In genomic region chr4:184250795-184251679, GRCh38 we compare ENCODE assay signal across 8 cellular contexts. TPM values are rescaled to one million over a fixed set of nuclear protein-coding genes. Genes with fewer than 3 reads are reported as not detected.
A peak's percentile ranks its signal among the peaks of the same experiment; 100 is the strongest.
DNase-seq lines count a peak whose midpoint lies in the region; ATAC-seq and TF ChIP-seq lines count a peak whose summit lies in the region.

No MANE protein-coding gene starts in this region.

- peaks cover 13% of the 10 kb centered on the region for H3K4me1 ChIP-seq in testis

- ATAC-seq in HG03442 (IDR thresholded peaks at IDR 0.05; ENCODE audit: unreplicated experiment) = peak; percentile 59

- H3K27ac ChIP-seq in AG04450 (ENCODE audit: low read depth, low read length) = no peak overlapping the region
- no peak overlapping the region for H3K27ac ChIP-seq in testis

- CTCF ChIA-PET in AG04450 (lab: Charles Lee) = interaction anchor here (0.6 to 3.9 kb wide), 14 partner anchors 8 to 305 kb away, joined by 3 to 55 read pairs (median 3); no protein-coding TSS in a partner anchor

- no peaks in the 10 kb centered on the region for H3K27me3 ChIP-seq in AG04450 (ENCODE audit: control insufficient read depth, insufficient read depth, low read length)
- H3K27me3 ChIP-seq in testis = no peaks in the 10 kb centered on the region

- H3K4me3 ChIP-seq in AG04450 (ENCODE audit: low read depth, low read length) (no peak overlapping the region), testis (no peak overlapping the region)

- POLR2A ChIA-PET in AG04450 (lab: Yijun Ruan, JAX) = no interaction called here

- intact Hi-C loops in testis (cut with DNase I; ENCODE audit: low total_unique reads) = no loop called here

- no peaks in the 10 kb centered on the region for H3K36me3 ChIP-seq in testis (ENCODE audit: low read depth, missing control alignments)

- H3K9me3 ChIP-seq in AG04450 (ENCODE audit: control insufficient read depth, insufficient read depth, low read length) (peaks cover 7% of the 10 kb centered on the region), testis (no peaks in the 10 kb centered on the region)

- no peak for TF ChIP-seq POLR2A in testis (IDR thresholded peaks at IDR 0.05)

- DNase-seq in AG04450 (ENCODE audit: low read depth, low spot score) (peak; percentile 6), NCI-H82 (lab: John Stamatoyannopoulos, UW) (peak; percentile 68), amniotic stem cell (lab: John Stamatoyannopoulos, UW) (peak; percentile 23), iPS-NIHi7 (ENCODE audit: extremely low spot score) (peak; percentile 64), testis (no peak)
- DNase-seq in activated CD8-positive, alpha-beta memory T cell treated with anti-CD3 and anti-CD28 coated beads, Interleukin-2, amount 50 U/mL, for 48 hours = no peak

- 48 to 61% methylated on average over 23 of the region's 23 CpGs for WGBS in testis, 2 donors

- TF ChIP-seq CTCF in AG04450 (IDR thresholded peaks at IDR 0.05; ENCODE audit: low read depth, low read length) = peak; percentile 62
- peak; percentile 50 for TF ChIP-seq CTCF in GM12873 (IDR thresholded peaks at IDR 0.05; ENCODE audit: insufficient read depth, low read depth, low read length, missing control alignments)
- peak in 2 of 3 experiments; percentile 36 to 73 for TF ChIP-seq CTCF in testis (IDR thresholded peaks at IDR 0.05)

RNA-seq across cellular contexts. Expression of gene ENPP6, which starts 33.4 kb away (rescaled TPM):
- polyA plus RNA-seq in AG04450 (2011; rRNA removed) = 0.02 and 0.05 TPM in 2 replicates
- 0.04 TPM in 1 of 2 replicates, not detected in the other for polyA minus RNA-seq in AG04450 (2011; rRNA and poly(A)+ RNA removed)
- 1 to 10 TPM; 2.0 to 3.5 TPM for total RNA-seq in testis
- polyA plus RNA-seq in testis (ENCODE audit: insufficient read depth, low read depth, low replicate concordance) = 4.9 TPM

Comparison
In these comparisons a context has a peak if more than half of its experiments do, and no peak if none do; other contexts are left out.
1. DNase-seq: peak in AG04450 (single experiment), NCI-H82 (single experiment), amniotic stem cell (single experiment) and iPS-NIHi7 (single experiment); none in testis (single experiment) and activated CD8-positive, alpha-beta memory T cell treated with anti-CD3 and anti-CD28 coated beads, Interleukin-2, amount 50 U/mL, for 48 hours (single experiment).
2. Peak in every context shown above with its lines, with median percentiles within 50 percentile points of each other: CTCF ChIP-seq.